ENCODE assay signal across 12 cellular contexts in the genomic region with DNA sequence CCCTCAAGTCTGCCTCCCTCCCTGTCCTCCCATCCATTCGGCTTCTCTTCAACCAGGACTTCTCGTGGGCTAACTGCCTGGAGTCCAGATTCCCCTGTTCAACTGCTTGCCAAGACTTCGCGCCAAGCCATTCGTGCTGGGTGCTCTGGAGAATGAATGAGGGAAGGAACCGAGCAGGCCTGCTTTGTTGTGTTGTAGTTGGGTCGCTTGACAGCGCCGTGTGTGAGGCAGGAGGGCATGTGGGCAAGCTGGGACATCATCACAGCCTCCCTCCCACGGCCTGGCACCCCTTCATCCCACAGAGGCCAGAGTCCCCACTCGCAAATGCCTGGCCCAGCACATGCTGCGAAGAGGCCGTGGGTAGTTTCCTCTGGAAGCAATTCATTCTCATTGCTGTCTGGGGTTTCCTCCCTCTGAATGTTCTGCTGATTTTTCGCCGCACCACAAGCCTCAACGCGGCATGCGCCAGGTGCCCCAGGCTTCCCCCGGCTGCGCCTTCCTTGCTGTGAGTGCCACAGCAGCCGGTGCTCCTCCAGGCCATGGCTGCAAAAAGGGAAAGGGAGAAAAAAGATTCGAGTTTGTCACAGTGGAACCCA.
DNase-seq lines count a peak whose midpoint lies in the region; ATAC-seq, FAIRE-seq and TF ChIP-seq lines count a peak whose summit lies in the region.
"Had no signal": no experiment of that assay in that cellular context is flagged by ENCODE, and none has a peak within 500 bp of the region (broad histone marks: within the 10 kb centered on the region; RNA-seq: fewer than 3 reads in every experiment).

No MANE protein-coding gene starts in this region.

- TF ChIP-seq RAD21 in K562 (CRISPR knock-in tag; conservative IDR thresholded peaks at IDR 0.05 in 1 of 2, IDR thresholded peaks at IDR 0.05 in 1 of 2) = no peak

- H3K27ac ChIP-seq in breast epithelium (peak overlapping the region; percentile 34 to 51), K562 (ENCODE audit: extremely low read depth, low read depth, low read length) (no peak overlapping the region), right cardiac atrium (ENCODE audit: low read length) (peak overlapping the region; percentile 24), thymus (ENCODE audit: low read depth) (peak overlapping the region; percentile 50)
- H3K27ac ChIP-seq: ovary, Peyer's patch had no signal

- FAIRE-seq in K562 (lab: Jason Lieb, UNC) = no peak
- FAIRE-seq: HepG2 had no signal

- no peak overlapping the region; the same call in 1 of the 2 replicates for H3K4me2 ChIP-seq in K562 (ENCODE audit: insufficient read depth, low read length)

- TF ChIP-seq CTCF in breast epithelium (IDR thresholded peaks at IDR 0.05) (no peak), MCF 10A (IDR thresholded peaks at IDR 0.05; ENCODE audit: unreplicated experiment) (no peak), K562 (IDR thresholded peaks at IDR 0.05 in 2 of 3, conservative IDR thresholded peaks at IDR 0.05 in 1 of 3; ENCODE audit: insufficient read depth in 2 of 3, low read depth in 1 of 3, low read length in 3 of 3) (no peak)

- intact Hi-C loops in breast epithelium (cut with DNase I; ENCODE audit: low total_unique reads) (no loop called here), MCF 10A (cut with micrococcal nuclease) (no loop called here), K562 (cut with micrococcal nuclease) (no loop called here), right cardiac atrium (cut with DNase I) (no loop called here)

- H3K36me3 Mint-ChIP-seq in MCF 10A (ENCODE audit: insufficient read depth, unreplicated experiment) = no peaks in the 10 kb centered on the region

- no peaks in the 10 kb centered on the region for H4K20me1 ChIP-seq in K562 (replicated peaks; ENCODE audit: control insufficient read depth, insufficient read depth, low read length)

- H3K27me3 ChIP-seq in breast epithelium = no peaks in the 10 kb centered on the region
- H3K27me3 ChIP-seq in K562 (ENCODE audit: control insufficient read depth in 2 of 2, insufficient read depth in 2 of 2, low read length in 2 of 2) = peaks cover 5 to 35% of the 10 kb centered on the region in 2 experiments; a peak in 4 of 5 replicates
- no peaks in the 10 kb centered on the region for H3K27me3 ChIP-seq in right cardiac atrium (ENCODE audit: control insufficient read depth, insufficient read depth)
- no peaks in the 10 kb centered on the region for H3K27me3 ChIP-seq in thymus (ENCODE audit: control insufficient read depth, insufficient read depth)
- H3K27me3 ChIP-seq: ovary, Peyer's patch had no signal

- BruUV-seq in MCF 10A (replicated peaks; lab: Mats Ljungman, UMichigan) (no TSS peak), K562 (replicated peaks; lab: Mats Ljungman, UMichigan) (no TSS peak)

- ATAC-seq in K562 (no peak), right cardiac atrium (peak in 1 of 2 donors; percentile 9), HG02938 (IDR thresholded peaks at IDR 0.05; ENCODE audit: unreplicated experiment) (no peak), HG03280 (IDR thresholded peaks at IDR 0.05; ENCODE audit: unreplicated experiment) (no peak)
- ATAC-seq: HepG2 had no signal

- H3K9ac ChIP-seq in K562 (ENCODE audit: insufficient read depth in 1 of 2, low read depth in 2 of 2, low read length in 2 of 2) = peak overlapping the region in 1 of 2 experiments; percentile 28; a peak in 1 of 4 replicates

- H3K27ac Mint-ChIP-seq in MCF 10A (ENCODE audit: low read depth, unreplicated experiment) = no peak overlapping the region

- in situ Hi-C loops in K562 (cut with MboI) = no loop called here

- no peaks in the 10 kb centered on the region for H3K36me3 ChIP-seq in breast epithelium
- no peaks in the 10 kb centered on the region for H3K36me3 ChIP-seq in K562 (ENCODE audit: control insufficient read depth, insufficient read depth, low read length)
- no peaks in the 10 kb centered on the region for H3K36me3 ChIP-seq in thymus (ENCODE audit: control insufficient read depth, insufficient read depth)
- H3K36me3 ChIP-seq: ovary, Peyer's patch had no signal

- no peak for TF ChIP-seq EP300 in K562 (IDR thresholded peaks at IDR 0.05; ENCODE audit: low read length)

- H3K9me3 Mint-ChIP-seq in MCF 10A (ENCODE audit: unreplicated experiment) = peaks cover 7% of the 10 kb centered on the region

- WGBS in K562 (ENCODE audit: insufficient coverage, low coverage, missing lambda C conversion rate) = 41% methylated on average over 22 of the region's 22 CpGs
- WGBS in right cardiac atrium = 54% methylated on average over 22 of the region's 22 CpGs
- WGBS in thymus = 23% methylated on average over 22 of the region's 22 CpGs

- CTCF ChIA-PET in MCF 10A (lab: Yijun Ruan, JAX) (no interaction called here), K562 (lab: Yijun Ruan, JAX; ENCODE audit: low intra/inter-chr PET ratio) (no interaction called here)

- 0 out of 2 replicates have a peak overlapping the region, but pooled peaks have one; percentile 23 for H2AFZ ChIP-seq in K562 (ENCODE audit: low read depth, low read length)

- peaks cover 7% of the 10 kb centered on the region for H3K4me1 Mint-ChIP-seq in MCF 10A (ENCODE audit: insufficient read depth, unreplicated experiment)

- POLR2A ChIA-PET in MCF 10A (lab: Yijun Ruan, JAX) = no interaction called here
- POLR2A ChIA-PET in K562 (lab: Yijun Ruan, JAX) = interaction anchor here (1.3 kb wide), 1 partner anchor 27 kb away, joined by 4 read pairs; no protein-coding TSS in a partner anchor

- DNase-seq in breast epithelium (ENCODE audit: low spot score in 2 of 2) (no peak), MCF 10A (ENCODE audit: unreplicated experiment) (no peak), K562 (ENCODE audit: extremely low read depth in 1 of 4, low spot score in 3 of 4) (no peak), right cardiac atrium (peak in 2 of 3 donors; percentile 24 to 63), NCI-H2227 treated with DMSO at 0.1 percent for 48 hours (lab: John Stamatoyannopoulos, UW) (no peak)
- DNase-seq: ovary, Peyer's patch had no signal

- H3K27me3 Mint-ChIP-seq in MCF 10A (ENCODE audit: insufficient read depth, unreplicated experiment) = no peaks in the 10 kb centered on the region

- H3K4me3 ChIP-seq in breast epithelium (peak overlapping the region in 2 of 3 donors; percentile 21 to 49), K562 (no peak overlapping the region), right cardiac atrium (ENCODE audit: low read length) (no peak overlapping the region), thymus (ENCODE audit: low read length) (no peak overlapping the region)
- H3K4me3 ChIP-seq: lung, ovary, Peyer's patch had no signal

- H3K4me1 ChIP-seq in breast epithelium (no peaks in the 10 kb centered on the region), K562 (replicated peaks in 1 of 2; ENCODE audit: control insufficient read depth in 2 of 2, insufficient read depth in 2 of 2, low read length in 2 of 2) (peaks cover 0 to 14% of the 10 kb centered on the region in 2 experiments; a peak in 4 of 5 replicates), right cardiac atrium (ENCODE audit: control insufficient read depth, insufficient read depth, low read length) (peaks cover 4% of the 10 kb centered on the region), thymus (ENCODE audit: control insufficient read depth, insufficient read depth, low read length) (no peaks in the 10 kb centered on the region)
- H3K4me1 ChIP-seq: Peyer's patch had no signal

- no peak overlapping the region for H3K4me3 Mint-ChIP-seq in MCF 10A (ENCODE audit: unreplicated experiment)

- no peak for TF ChIP-seq POLR2A in breast epithelium (IDR thresholded peaks at IDR 0.05)
- no peak for TF ChIP-seq POLR2A in K562 (conservative IDR thresholded peaks at IDR 0.05)

- H3K9me3 ChIP-seq in breast epithelium (peaks cover 0 to 6% of the 10 kb centered on the region in 2 donors), K562 (replicated peaks; ENCODE audit: control insufficient read depth, insufficient read depth, low read depth, low read length) (peaks cover 9% of the 10 kb centered on the region; the same call in 1 of the 2 replicates), right cardiac atrium (ENCODE audit: control insufficient read depth, low read length) (no peaks in the 10 kb centered on the region), thymus (ENCODE audit: control insufficient read depth) (no peaks in the 10 kb centered on the region)
- H3K9me3 ChIP-seq: ovary, Peyer's patch had no signal

- no peaks in the 10 kb centered on the region for H3K9me1 ChIP-seq in K562 (ENCODE audit: control insufficient read depth, insufficient read depth, low read length)

- H3K79me2 ChIP-seq in K562 (ENCODE audit: control insufficient read depth, insufficient read depth, low read length) = no peaks in the 10 kb centered on the region

TF ChIP-seq in K562, 482 proteins besides CTCF, POLR2A, EP300 and RAD21:
- TF ChIP-seq GTF2E2 (tag; IDR thresholded peaks at IDR 0.05) (no peak), USF2 (CRISPR knock-in tag; IDR thresholded peaks at IDR 0.05) (no peak), ZNF584 (CRISPR knock-in tag; IDR thresholded peaks at IDR 0.05; ENCODE audit: low read depth) (no peak), ZNF232 (CRISPR knock-in tag; IDR thresholded peaks at IDR 0.05) (no peak), FOS (IDR thresholded peaks at IDR 0.05; ENCODE audit: extremely low read depth, insufficient read length) (no peak), GTF2B (IDR thresholded peaks at IDR 0.05; ENCODE audit: extremely low read depth, insufficient read length) (no peak), ZNF197 (CRISPR knock-in tag; IDR thresholded peaks at IDR 0.05; ENCODE audit: low read depth) (no peak)
- TF ChIP-seq, protein P1, sequence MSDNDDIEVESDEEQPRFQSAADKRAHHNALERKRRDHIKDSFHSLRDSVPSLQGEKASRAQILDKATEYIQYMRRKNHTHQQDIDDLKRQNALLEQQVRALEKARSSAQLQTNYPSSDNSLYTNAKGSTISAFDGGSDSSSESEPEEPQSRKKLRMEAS (CRISPR knock-in tag; IDR thresholded peaks at IDR 0.05) = peak; percentile 10; the same call in 1 of the 2 replicates

Comparison
In these comparisons a context has a peak if more than half of its experiments do, and no peak if none do; other contexts are left out.
1. DNase-seq: peak in right cardiac atrium (2 of 3); none in breast epithelium (0 of 2), MCF 10A (single experiment), K562 (0 of 4) and NCI-H2227 treated with DMSO at 0.1 percent for 48 hours (single experiment).
2. H3K4me3 ChIP-seq: peak in breast epithelium (2 of 3); none in K562 (single experiment), right cardiac atrium (single experiment) and thymus (single experiment).